ENCODE assay signal across 22 cellular contexts in genomic region chr11:120462825-120463224, GRCh38. TPM values are rescaled to one million over a fixed set of nuclear protein-coding genes. Genes with fewer than 3 reads are reported as not detected.
"Had no signal": no experiment of that assay in that cellular context is flagged by ENCODE, and none has a peak within 500 bp of the region (broad histone marks: within the 10 kb centered on the region; RNA-seq: fewer than 3 reads in every experiment).

No MANE protein-coding gene starts in this region.

- H3K36me3 ChIP-seq: ovary had no signal

- H3K27ac ChIP-seq: hepatocyte, left ventricle myocardium inferior, ovary, right atrium auricular region, right lobe of liver, tibial nerve, vagina had no signal

- H3K9me3 ChIP-seq: left ventricle myocardium inferior, mucosa of descending colon, ovary, right atrium auricular region, right lobe of liver, tibial nerve, vagina had no signal

- ATAC-seq: mucosa of descending colon; naive thymus-derived CD4-positive, alpha-beta T cell; natural killer cell treated with Interleukin-12 subunit alpha and Interleukin-12 subunit beta and Interleukin-15 and Interleukin-18, amount 100 ng/mL, for 72 hours; right lobe of liver; stimulated activated memory B cell treated with anti-CD40 and anti-IgM and Interleukin-4, amounts not matched to agents 10 μg/mL and 1 μg/mL and 100 μg/mL, for 72 hours; stimulated activated naive CD8-positive, alpha-beta T cell treated with anti-CD3 and anti-CD28 coated beads, Interleukin-15, amount 100 ng/mL, for 72 hours had no signal

- DNase-seq: kidney; left ventricle myocardium inferior; midbrain; mucosa of descending colon; naive thymus-derived CD4-positive, alpha-beta T cell; ovary; right lobe of liver; stimulated activated CD4-positive, alpha-beta T cell treated with anti-CD3 and anti-CD28 coated beads, Interleukin-1b, Interleukin-23, amount 100 ng/mL, for 48 hours; stimulated activated CD4-positive, alpha-beta T cell treated with anti-CD3 and anti-CD28 coated beads, Interleukin-2, amount 100 ng/mL, for 48 hours; stimulated activated CD4-positive, alpha-beta T cell treated with anti-CD3 and anti-CD28 coated beads, Interleukin-4, amount 100 ng/mL, for 4 hours; stimulated activated CD8-positive, alpha-beta memory T cell treated with anti-CD3 and anti-CD28 coated beads, Interleukin-4, amount 100 ng/mL, for 48 hours; stimulated activated naive CD4-positive, alpha-beta T cell treated with Interleukin-2 at 50 U/mL for 16 hours; stimulated activated naive CD8-positive, alpha-beta T cell treated with anti-CD3 and anti-CD28 coated beads, Interleukin-15, amount 100 ng/mL, for 72 hours; substantia nigra had no signal

- H2AFZ ChIP-seq: hepatocyte had no signal

- H3K27me3 ChIP-seq: hepatocyte, ovary, right atrium auricular region, right lobe of liver, tibial nerve, vagina had no signal

- H3K4me2 ChIP-seq: hepatocyte, smooth muscle cell had no signal

- H3K4me1 ChIP-seq: left ventricle myocardium inferior, right atrium auricular region, right lobe of liver, tibial nerve, vagina had no signal

- H3K4me3 ChIP-seq: hepatocyte, left ventricle myocardium inferior, mucosa of descending colon, ovary, right atrium auricular region, right lobe of liver, smooth muscle cell, tibial nerve, vagina had no signal

RNA-seq across cellular contexts. Expression of gene GRIK4, which starts 48.7 kb away (rescaled TPM):
- total RNA-seq: progenitor cell of endocrine pancreas, smooth muscle cell had no signal
- polyA plus RNA-seq: naive thymus-derived CD4-positive, alpha-beta T cell; smooth muscle cell had no signal
